31 cellular contexts compared by ENCODE assay signal in the genomic region with DNA sequence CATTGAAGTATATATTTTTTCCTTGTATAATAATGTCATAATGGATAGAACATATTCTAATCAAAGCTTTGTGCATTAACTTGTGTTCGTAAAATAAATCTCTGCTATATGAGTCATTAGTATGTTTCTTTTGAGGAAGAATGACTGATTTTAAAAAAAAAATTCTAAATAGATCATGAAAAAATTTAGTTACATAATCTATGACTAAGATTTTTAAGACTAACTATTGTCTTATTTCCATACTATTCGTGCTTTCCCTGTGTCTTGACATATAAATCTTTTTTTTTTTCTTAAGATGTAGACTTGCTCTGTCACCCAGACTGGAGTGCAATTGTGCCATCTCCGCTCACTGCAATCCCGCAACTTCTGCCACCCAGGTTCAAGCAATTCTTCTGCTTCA.
"Had no signal": no experiment of that assay in that cellular context is flagged by ENCODE, and none has a peak within 500 bp of the region (broad histone marks: within the 10 kb centered on the region; RNA-seq: fewer than 3 reads in every experiment).

No MANE protein-coding gene starts in this region.

- H3K27me3 ChIP-seq: ascending aorta, cardiac muscle cell had no signal

- H3K36me3 ChIP-seq: ascending aorta, cardiac muscle cell, WERI-Rb-1 had no signal

- H3K4me1 ChIP-seq: ascending aorta had no signal

- H3K4me3 ChIP-seq: ascending aorta, cardiac muscle cell had no signal

- H3K9me3 ChIP-seq: ascending aorta had no signal

- DNase-seq: activated CD4-positive, alpha-beta T cell treated with anti-CD3 and anti-CD28 coated beads, Interleukin-2, amount 10 ng/mL, durations not matched to agents 24 days and 14 days; activated CD4-positive, alpha-beta T cell treated with anti-CD3 and anti-CD28 coated beads, Interleukin-2, amount 50 U/mL, for 4 hours; activated CD4-positive, CD25-positive, alpha-beta regulatory T cell; activated CD8-positive, alpha-beta T cell treated with anti-CD3 and anti-CD28 coated beads for 36 hours; activated effector memory CD4-positive, alpha-beta T cell treated with anti-CD3 and anti-CD28 coated beads, Interleukin-2, amount 50 U/mL, for 16 hours; activated naive CD4-positive, alpha-beta T cell; activated naive CD4-positive, alpha-beta T cell treated with anti-CD3 and anti-CD28 coated beads, Interleukin-2, amount 50 U/mL, for 16 hours; activated naive CD8-positive, alpha-beta T cell treated with anti-CD3 and anti-CD28 coated beads for 36 hours; activated T-cell treated with anti-CD3 and anti-CD28 coated beads, Interleukin-2, amount 50 U/mL, for 1 hour; activated T-cell treated with anti-CD3 and anti-CD28 coated beads, Interleukin-2, amount 50 U/mL, for 72 hours; amygdala; MM.1S; NCI-H1092 treated with DMSO at 0.1 percent for 48 hours; NCI-H1417; NCI-H146; NCI-H187 treated with DMSO at 0.1 percent for 48 hours; NCI-H2081; NCI-H226; NCI-H446 treated with DMSO at 0.1 percent for 48 hours; NCI-H524 treated with DMSO at 0.1 percent for 48 hours; SIG-M5; SW 1271; T-helper 1 cell; T-helper 2 cell; T-helper 9 cell; WERI-Rb-1 had no signal

- H3K27ac ChIP-seq: ascending aorta, cardiac muscle cell, KMS-11, WERI-Rb-1 had no signal

- H3K9ac ChIP-seq: KMS-11 had no signal

- ATAC-seq: activated CD8-positive, alpha-beta T cell treated with anti-CD3 and anti-CD28 coated beads for 36 hours; activated T-cell treated with anti-CD3 and anti-CD28 coated beads, Interleukin-2, amount 50 U/mL, for 72 hours; activated T-helper 17 cell treated with anti-CD3 and anti-CD28 coated beads, Interleukin-2, amount 50 U/mL, for 72 hours; Panc1 had no signal
